In genomic region chr14:76715102-76715926, GRCh38 we compare ENCODE assay signal across 15 cellular contexts. TPM values are rescaled to one million over a fixed set of nuclear protein-coding genes. Genes with fewer than 3 reads are reported as not detected.
DNase-seq lines count a peak whose midpoint lies in the region; ATAC-seq and TF ChIP-seq lines count a peak whose summit lies in the region.
"Had no signal": no experiment of that assay in that cellular context is flagged by ENCODE, and none has a peak within 500 bp of the region (broad histone marks: within the 10 kb centered on the region; RNA-seq: fewer than 3 reads in every experiment).

No MANE protein-coding gene starts in this region.

- WGBS in sigmoid colon, 2 donors = 59 to 72% methylated on average over 12 of the region's 12 CpGs

- TF ChIP-seq CTCF in foreskin fibroblast (IDR thresholded peaks at IDR 0.05; ENCODE audit: low read depth, low read length) (no peak), sigmoid colon (IDR thresholded peaks at IDR 0.05) (no peak)

- H3K36me3 ChIP-seq in SK-N-MC (ENCODE audit: insufficient read depth, low read length) (no peaks in the 10 kb centered on the region), sigmoid colon (no peaks in the 10 kb centered on the region)
- no peaks in the 10 kb centered on the region for H3K36me3 ChIP-seq in naive thymus-derived CD4-positive, alpha-beta T cell (ENCODE audit: control insufficient read depth in 2 of 3, insufficient read depth in 3 of 3, low read length in 3 of 3)

- no peaks in the 10 kb centered on the region for H3K27me3 ChIP-seq in sigmoid colon
- H3K27me3 ChIP-seq in naive thymus-derived CD4-positive, alpha-beta T cell (ENCODE audit: control insufficient read depth in 2 of 2, insufficient read depth in 2 of 2, low read length in 2 of 2) = no peaks in the 10 kb centered on the region

- CTCF ChIA-PET in activated naive CD4-positive, alpha-beta T cell treated with anti-CD3 and anti-CD28 coated beads for 36 hours (lab: Charles Lee) = interaction anchor here (0.6 to 2.6 kb wide), 7 partner anchors 7 to 655 kb away, joined by 3 to 7 read pairs (median 3); no protein-coding TSS in a partner anchor
- CTCF ChIA-PET in naive thymus-derived CD4-positive, alpha-beta T cell (lab: Charles Lee) = interaction anchor here (0.6 kb wide), 2 partner anchors 163 to 1953 kb away, joined by 3 to 4 read pairs; no protein-coding TSS in a partner anchor

- intact Hi-C loops in sigmoid colon (cut with DNase I) = no loop called here
- intact Hi-C loops in activated naive CD4-positive, alpha-beta T cell treated with anti-CD3 and anti-CD28 coated beads for 36 hours (cut with micrococcal nuclease) = no loop called here
- intact Hi-C loops in naive thymus-derived CD4-positive, alpha-beta T cell (cut with micrococcal nuclease) = no loop called here

- no peaks in the 10 kb centered on the region for H3K9me3 ChIP-seq in SK-N-MC (ENCODE audit: low read depth, low read length)
- no peaks in the 10 kb centered on the region for H3K9me3 ChIP-seq in sigmoid colon
- no peaks in the 10 kb centered on the region for H3K9me3 ChIP-seq in naive thymus-derived CD4-positive, alpha-beta T cell (ENCODE audit: control insufficient read depth in 2 of 3, low read length in 3 of 3)

- POLR2A ChIA-PET in naive thymus-derived CD4-positive, alpha-beta T cell (lab: Charles Lee) = no interaction called here

- H3K9me3 Mint-ChIP-seq in activated naive CD4-positive, alpha-beta T cell treated with anti-CD3 and anti-CD28 coated beads for 36 hours = no peaks in the 10 kb centered on the region
- H3K9me3 Mint-ChIP-seq in naive thymus-derived CD4-positive, alpha-beta T cell = no peaks in the 10 kb centered on the region
- H3K9me3 Mint-ChIP-seq: activated T-helper 2 cell treated with anti-CD3 and anti-CD28 coated beads, Interferon-gamma antibody, Interleukin-2, Interleukin-4, amounts not matched to agents 10 μg/mL and 5 μg/mL and 100 μg/mL, durations not matched to agents 14 hours and 24 hours and 36 hours had no signal

- H3K27me3 Mint-ChIP-seq in activated naive CD4-positive, alpha-beta T cell treated with anti-CD3 and anti-CD28 coated beads for 36 hours (ENCODE audit: low read depth) = peaks cover 16% of the 10 kb centered on the region
- H3K27me3 Mint-ChIP-seq in naive thymus-derived CD4-positive, alpha-beta T cell = peaks cover 15 to 19% (median 17%) of the 10 kb centered on the region in 5 donors

- H3K27ac Mint-ChIP-seq in activated naive CD4-positive, alpha-beta T cell treated with anti-CD3 and anti-CD28 coated beads for 36 hours = no peak overlapping the region
- H3K27ac Mint-ChIP-seq in naive thymus-derived CD4-positive, alpha-beta T cell = no peak overlapping the region
- H3K27ac Mint-ChIP-seq: activated T-helper 2 cell treated with anti-CD3 and anti-CD28 coated beads, Interferon-gamma antibody, Interleukin-2, Interleukin-4, amounts not matched to agents 10 μg/mL and 5 μg/mL and 100 μg/mL, durations not matched to agents 14 hours and 24 hours and 36 hours had no signal

- DNase-seq in HUDEP-2 (lab: John Stamatoyannopoulos, UW; ENCODE audit: unreplicated experiment in 76 of 76) = peak in 39 of 76 experiments; percentile 2 to 68 (median 29)
- peak; percentile 22 for DNase-seq in SK-N-MC (ENCODE audit: low read depth, low spot score)
- DNase-seq in foreskin fibroblast = peak; percentile 20 to 34
- no peak for DNase-seq in sigmoid colon
- DNase-seq in GM19238 (ENCODE audit: insufficient read length, low spot score) = no peak
- no peak for DNase-seq in activated naive CD4-positive, alpha-beta T cell treated with anti-CD3 and anti-CD28 coated beads for 36 hours
- no peak for DNase-seq in naive thymus-derived CD4-positive, alpha-beta T cell
- no peak for DNase-seq in cerebellar nuclear complex (lab: John Stamatoyannopoulos, UW)
- DNase-seq: activated CD4-positive, alpha-beta T cell treated with anti-CD3 and anti-CD28 coated beads for 1 hour; DMS79; mesendoderm; NCI-H2029; SHP77 had no signal

- H3K4me1 ChIP-seq in sigmoid colon = peaks cover 0 to 7% (median 1%) of the 10 kb centered on the region in 4 donors
- H3K4me1 ChIP-seq in naive thymus-derived CD4-positive, alpha-beta T cell (ENCODE audit: control insufficient read depth in 2 of 2, insufficient read depth in 2 of 2, low read length in 2 of 2) = no peaks in the 10 kb centered on the region

- no peaks in the 10 kb centered on the region for H3K4me1 Mint-ChIP-seq in activated naive CD4-positive, alpha-beta T cell treated with anti-CD3 and anti-CD28 coated beads for 36 hours (ENCODE audit: low read depth)
- peaks cover 0 to 2% (median 0%) of the 10 kb centered on the region in 7 donors for H3K4me1 Mint-ChIP-seq in naive thymus-derived CD4-positive, alpha-beta T cell

- TF ChIP-seq POLR2A in sigmoid colon (IDR thresholded peaks at IDR 0.05) = no peak

- no peak overlapping the region for H3K27ac ChIP-seq in SK-N-MC
- peak overlapping the region in 3 of 4 donors; percentile 39 to 67 (median 45) for H3K27ac ChIP-seq in sigmoid colon
- H3K27ac ChIP-seq in naive thymus-derived CD4-positive, alpha-beta T cell (ENCODE audit: low read depth, low read length) = no peak overlapping the region

- no peak overlapping the region for H3K4me3 Mint-ChIP-seq in activated naive CD4-positive, alpha-beta T cell treated with anti-CD3 and anti-CD28 coated beads for 36 hours
- H3K4me3 Mint-ChIP-seq in naive thymus-derived CD4-positive, alpha-beta T cell = no peak overlapping the region

- H3K9ac ChIP-seq in SK-N-MC (ENCODE audit: insufficient read length) = no peak overlapping the region

- H3K4me3 ChIP-seq in SK-N-MC (peak overlapping the region; percentile 31; the same call in 1 of the 2 replicates), foreskin fibroblast (ENCODE audit: low read depth in 1 of 2, low read length in 2 of 2) (no peak overlapping the region), sigmoid colon (no peak overlapping the region)
- H3K4me3 ChIP-seq in naive thymus-derived CD4-positive, alpha-beta T cell (ENCODE audit: low read length) = no peak overlapping the region
- H3K4me3 ChIP-seq: skin epidermis had no signal

- no peaks in the 10 kb centered on the region for H3K36me3 Mint-ChIP-seq in activated naive CD4-positive, alpha-beta T cell treated with anti-CD3 and anti-CD28 coated beads for 36 hours (ENCODE audit: low read depth)
- no peaks in the 10 kb centered on the region for H3K36me3 Mint-ChIP-seq in naive thymus-derived CD4-positive, alpha-beta T cell

- no peak for TF ChIP-seq EP300 in sigmoid colon (IDR thresholded peaks at IDR 0.05)

- ATAC-seq in naive thymus-derived CD4-positive, alpha-beta T cell = no peak

RNA-seq across cellular contexts. Expression of gene VASH1, which starts 46.0 kb away (rescaled TPM):
- 10 to 100 TPM in 1 of 4 donors, 1 to 10 TPM in 3; 3.0 to 13.0 (median 5.3) TPM for total RNA-seq in sigmoid colon
- 1 to 10 TPM; 3.0 to 7.7 (median 3.7) TPM for polyA plus RNA-seq in sigmoid colon
- 1 to 10 TPM in 1 of 2 experiments, under 1 TPM in 1; 0.86 to 1.2 TPM for total RNA-seq in activated naive CD4-positive, alpha-beta T cell treated with anti-CD3 and anti-CD28 coated beads for 36 hours
- total RNA-seq in naive thymus-derived CD4-positive, alpha-beta T cell = 10 to 100 TPM in 1 of 5 experiments, 1 to 10 TPM in 4; 1.1 to 18.2 (median 5.6) TPM
- under 1 TPM; 0.52 to 0.54 TPM for polyA plus RNA-seq in naive thymus-derived CD4-positive, alpha-beta T cell

Comparison
In these comparisons a context has a peak if more than half of its experiments do, and no peak if none do; other contexts are left out.
1. DNase-seq: peak in HUDEP-2 (39 of 76), SK-N-MC (single experiment) and foreskin fibroblast (2 of 2); none in sigmoid colon (single experiment), GM19238 (single experiment), activated naive CD4-positive, alpha-beta T cell treated with anti-CD3 and anti-CD28 coated beads for 36 hours (single experiment), naive thymus-derived CD4-positive, alpha-beta T cell (0 of 9) and cerebellar nuclear complex (0 of 2).
2. H3K27ac ChIP-seq: peak in sigmoid colon (3 of 4); none in SK-N-MC (single experiment) and naive thymus-derived CD4-positive, alpha-beta T cell (single experiment).